1 cellular context compared by ENCODE assay signal in the genomic region with DNA sequence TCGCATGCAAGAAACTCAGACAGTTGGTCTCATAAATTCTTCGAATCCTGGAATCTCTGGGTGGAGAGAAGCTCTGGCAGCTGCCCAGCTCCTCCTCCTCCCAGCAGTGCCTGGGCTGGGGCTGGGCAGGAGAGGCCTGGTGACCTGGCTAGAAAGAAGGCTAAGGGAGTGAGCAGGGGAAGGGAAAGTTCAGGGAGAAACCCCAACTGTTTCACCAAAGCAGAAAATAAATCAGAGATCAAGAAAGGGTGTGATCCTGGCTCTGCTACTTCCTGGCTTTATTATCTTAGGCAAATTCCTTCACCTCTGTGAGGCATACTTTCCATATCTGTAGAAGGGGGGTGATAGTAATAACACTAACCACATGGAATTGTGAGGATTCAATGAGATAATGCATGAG.
TF ChIP-seq lines count a peak whose summit lies in the region.

No MANE protein-coding gene starts in this region.

TF ChIP-seq in HCT116, 20 proteins besides CTCF, POLR2A, EP300 and RAD21 (continued from another document):
- TF ChIP-seq, protein P1, sequence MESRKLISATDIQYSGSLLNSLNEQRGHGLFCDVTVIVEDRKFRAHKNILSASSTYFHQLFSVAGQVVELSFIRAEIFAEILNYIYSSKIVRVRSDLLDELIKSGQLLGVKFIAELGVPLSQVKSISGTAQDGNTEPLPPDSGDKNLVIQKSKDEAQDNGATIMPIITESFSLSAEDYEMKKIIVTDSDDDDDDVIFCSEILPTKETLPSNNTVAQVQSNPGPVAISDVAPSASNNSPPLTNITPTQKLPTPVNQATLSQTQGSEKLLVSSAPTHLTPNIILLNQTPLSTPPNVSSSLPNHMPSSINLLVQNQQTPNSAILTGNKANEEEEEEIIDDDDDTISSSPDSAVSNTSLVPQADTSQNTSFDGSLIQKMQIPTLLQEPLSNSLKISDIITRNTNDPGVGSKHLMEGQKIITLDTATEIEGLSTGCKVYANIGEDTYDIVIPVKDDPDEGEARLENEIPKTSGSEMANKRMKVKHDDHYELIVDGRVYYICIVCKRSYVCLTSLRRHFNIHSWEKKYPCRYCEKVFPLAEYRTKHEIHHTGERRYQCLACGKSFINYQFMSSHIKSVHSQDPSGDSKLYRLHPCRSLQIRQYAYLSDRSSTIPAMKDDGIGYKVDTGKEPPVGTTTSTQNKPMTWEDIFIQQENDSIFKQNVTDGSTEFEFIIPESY (IDR thresholded peaks at IDR 0.05; ENCODE audit: extremely low read depth, insufficient replicate concordance, low read length): no peak
- TF ChIP-seq CBX3 (IDR thresholded peaks at IDR 0.05; ENCODE audit: low read depth) (no peak), EZH2phosphoT487 (IDR thresholded peaks at IDR 0.05; ENCODE audit: borderline replicate concordance) (no peak), POLR2AphosphoS5 (IDR thresholded peaks at IDR 0.05; ENCODE audit: low read depth, low read length) (no peak), SP1 (IDR thresholded peaks at IDR 0.05; ENCODE audit: low read depth) (no peak)
